8 cellular contexts compared by ENCODE assay signal in genomic region chr20:53660078-53660909, GRCh38.
DNase-seq lines count a peak whose midpoint lies in the region; ATAC-seq and TF ChIP-seq lines count a peak whose summit lies in the region.

No MANE protein-coding gene starts in this region.

- POLR2A ChIA-PET in PC-3 (lab: Charles Lee; ENCODE audit: unreplicated experiment) = interaction anchor here (0.6 kb wide), 1 partner anchor 17 kb away, joined by 3 read pairs; no protein-coding TSS in a partner anchor

- no peak overlapping the region for H3K9ac ChIP-seq in PC-3 (ENCODE audit: low read length)

- BruUV-seq in Calu3 (replicated peaks; lab: Mats Ljungman, UMichigan) (no TSS peak), PC-3 (replicated peaks; lab: Mats Ljungman, UMichigan) (no TSS peak)

- H2AFZ ChIP-seq in PC-3 (ENCODE audit: low read length) = peak overlapping the region; percentile 34; the same call in 1 of the 2 replicates

- H3K27ac ChIP-seq in PC-3 (ENCODE audit: low read length) = no peak overlapping the region
- H3K27ac ChIP-seq in caudate nucleus (ENCODE audit: low read depth, low read length) = peak overlapping the region; percentile 36

- no peaks in the 10 kb centered on the region for H3K36me3 ChIP-seq in PC-3 (ENCODE audit: low read depth, low read length)

- DNase-seq in Calu3 (no peak), PC-3 (no peak), caudate nucleus (lab: John Stamatoyannopoulos, UW) (peak in 11 of 61 donors; percentile 3 to 29 (median 11)), midbrain (lab: John Stamatoyannopoulos, UW) (peak; percentile 48), endothelial cell (ENCODE audit: low spot score) (no peak)
- DNase-seq in stimulated activated naive CD8-positive, alpha-beta T cell treated with anti-CD3 and anti-CD28 coated beads, Interleukin-15, Interleukin-2, amounts not matched to agents 100 U/mL and 50 U/mL, for 24 hours = peak; percentile 64

- H3K9me3 Mint-ChIP-seq in Calu3 (ENCODE audit: low read depth, unreplicated experiment) (no peaks in the 10 kb centered on the region), endothelial cell (ENCODE audit: unreplicated experiment) (no peaks in the 10 kb centered on the region)

- no peaks in the 10 kb centered on the region for H3K79me2 ChIP-seq in PC-3 (ENCODE audit: low read length)

- intact Hi-C loops in Calu3 (cut with micrococcal nuclease; ENCODE audit: unreplicated experiment) (loop anchor here (2.0 kb wide), 1 partner anchor 19 kb away; no protein-coding TSS in a partner anchor), PC-3 (cut with micrococcal nuclease) (no loop called here)

- no peak overlapping the region for H3K4me2 ChIP-seq in PC-3 (ENCODE audit: low read length)

- H3K27me3 Mint-ChIP-seq in Calu3 (ENCODE audit: unreplicated experiment) (no peaks in the 10 kb centered on the region), endothelial cell (ENCODE audit: unreplicated experiment) (no peaks in the 10 kb centered on the region)

- H3K4me1 ChIP-seq in PC-3 (ENCODE audit: insufficient read depth, low read length) = peaks cover 18% of the 10 kb centered on the region

- no peak overlapping the region for H3K27ac Mint-ChIP-seq in Calu3 (ENCODE audit: unreplicated experiment)
- no peak overlapping the region for H3K27ac Mint-ChIP-seq in endothelial cell (ENCODE audit: unreplicated experiment)

- CTCF ChIA-PET in Calu3 (lab: Charles Lee) (interaction anchor here (0.6 kb wide), 1 partner anchor 270 kb away, joined by 3 read pairs; no protein-coding TSS in a partner anchor), PC-3 (lab: Charles Lee) (no interaction called here)

- no peaks in the 10 kb centered on the region for H4K20me1 ChIP-seq in PC-3 (ENCODE audit: low read length)

- no peak for ATAC-seq in PC-3
- peak; percentile 25 for ATAC-seq in stimulated activated naive CD8-positive, alpha-beta T cell treated with anti-CD3 and anti-CD28 coated beads, Interleukin-15, Interleukin-2, amounts not matched to agents 100 U/mL and 50 U/mL, for 24 hours
- no peak for ATAC-seq in HG02763 (IDR thresholded peaks at IDR 0.05; ENCODE audit: unreplicated experiment)
- no peak for ATAC-seq in HG02642 (IDR thresholded peaks at IDR 0.05; ENCODE audit: poor library complexity, unreplicated experiment)

- H3K36me3 Mint-ChIP-seq in Calu3 (ENCODE audit: insufficient read depth, unreplicated experiment) = peaks cover 10% of the 10 kb centered on the region
- H3K36me3 Mint-ChIP-seq in endothelial cell (ENCODE audit: low read depth, unreplicated experiment) = no peaks in the 10 kb centered on the region

- no peaks in the 10 kb centered on the region for H3F3A ChIP-seq in PC-3 (ENCODE audit: low read length, unreplicated experiment)

- H3K4me3 ChIP-seq in PC-3 (ENCODE audit: low read length) = no peak overlapping the region

- H3K4me3 Mint-ChIP-seq in Calu3 (ENCODE audit: low read depth, unreplicated experiment) = peak overlapping the region; percentile 64
- no peak overlapping the region for H3K4me3 Mint-ChIP-seq in endothelial cell (ENCODE audit: unreplicated experiment)

- no peaks in the 10 kb centered on the region for H3K9me2 ChIP-seq in PC-3 (replicated peaks; ENCODE audit: low read length)

- H3K27me3 ChIP-seq in PC-3 (ENCODE audit: low read length) = no peaks in the 10 kb centered on the region

- peaks cover 34% of the 10 kb centered on the region for H3K4me1 Mint-ChIP-seq in Calu3 (ENCODE audit: low read depth, unreplicated experiment)
- no peaks in the 10 kb centered on the region for H3K4me1 Mint-ChIP-seq in endothelial cell (ENCODE audit: unreplicated experiment)

- TF ChIP-seq CTCF in Calu3 (IDR thresholded peaks at IDR 0.05; ENCODE audit: unreplicated experiment) (no peak), PC-3 (conservative IDR thresholded peaks at IDR 0.05; ENCODE audit: low read depth, low read length) (no peak), endothelial cell (IDR thresholded peaks at IDR 0.05; ENCODE audit: unreplicated experiment) (no peak)

- H3K9me3 ChIP-seq in PC-3 (ENCODE audit: low read length) = no peaks in the 10 kb centered on the region

Comparison
In these comparisons a context has a peak if more than half of its experiments do, and no peak if none do; other contexts are left out.
1. DNase-seq: peak in midbrain (single experiment) and stimulated activated naive CD8-positive, alpha-beta T cell treated with anti-CD3 and anti-CD28 coated beads, Interleukin-15, Interleukin-2, amounts not matched to agents 100 U/mL and 50 U/mL, for 24 hours (single experiment); none in Calu3 (single experiment), PC-3 (single experiment) and endothelial cell (single experiment).